ENCODE assay signal across 8 cellular contexts in genomic region chr1:210143465-210144062, GRCh38.
A peak's percentile ranks its signal among the peaks of the same experiment; 100 is the strongest.
DNase-seq lines count a peak whose midpoint lies in the region; ATAC-seq, FAIRE-seq and TF ChIP-seq lines count a peak whose summit lies in the region.

No MANE protein-coding gene starts in this region.

- H3K9me3 Mint-ChIP-seq in stimulated activated memory B cell treated with anti-CD40 and anti-IgM and Interleukin-4, amounts not matched to agents 10 μg/mL and 1 μg/mL and 100 μg/mL, for 72 hours = peaks cover 2% of the 10 kb centered on the region

- H3K27me3 ChIP-seq in body of pancreas = no peaks in the 10 kb centered on the region

- H3K27ac Mint-ChIP-seq in stimulated activated memory B cell treated with anti-CD40 and anti-IgM and Interleukin-4, amounts not matched to agents 10 μg/mL and 1 μg/mL and 100 μg/mL, for 72 hours = no peak overlapping the region

- peak; percentile 98 for FAIRE-seq in G401.6 (lab: Jason Lieb, UNC)

- WGBS in body of pancreas, 2 donors = 18 to 21% methylated on average over 4 of the region's 4 CpGs

- H3K27me3 Mint-ChIP-seq in stimulated activated memory B cell treated with anti-CD40 and anti-IgM and Interleukin-4, amounts not matched to agents 10 μg/mL and 1 μg/mL and 100 μg/mL, for 72 hours = peaks cover 22% of the 10 kb centered on the region

- H3K4me3 ChIP-seq in body of pancreas = no peak overlapping the region

- no peaks in the 10 kb centered on the region for H3K4me1 ChIP-seq in body of pancreas

- H3K9me3 ChIP-seq in body of pancreas = no peaks in the 10 kb centered on the region

- in situ Hi-C loops in SK-MEL-5 (cut with HindIII; ENCODE audit: low pct_unique_long_range_greater_than_20kb, low sequenced_read_pairs) = no loop called here

- DNase-seq in Kasumi-1 (lab: John Stamatoyannopoulos, UW) (peak; percentile 37 to 44), SK-MEL-5 (ENCODE audit: low read depth, low spot score) (peak; percentile 77), body of pancreas (peak; percentile 73 to 89 (median 80)), inferior parietal cortex (ENCODE audit: extremely low spot score) (peak; percentile 88)
- peak; percentile 15 to 36 (median 22) for DNase-seq in stimulated activated CD4-positive, alpha-beta T cell treated with anti-CD3 and anti-CD28 coated beads, Interleukin-1b, Interleukin-23, amount 100 ng/mL, for 24 hours (ENCODE audit: low read depth in 4 of 4, low spot score in 1 of 4)

- no peaks in the 10 kb centered on the region for H3K4me1 Mint-ChIP-seq in stimulated activated memory B cell treated with anti-CD40 and anti-IgM and Interleukin-4, amounts not matched to agents 10 μg/mL and 1 μg/mL and 100 μg/mL, for 72 hours

- H3K36me3 ChIP-seq in body of pancreas (replicated peaks in 1 of 2; ENCODE audit: insufficient read depth in 1 of 2, low read depth in 2 of 2) = no peaks in the 10 kb centered on the region

- no peaks in the 10 kb centered on the region for H3K36me3 Mint-ChIP-seq in stimulated activated memory B cell treated with anti-CD40 and anti-IgM and Interleukin-4, amounts not matched to agents 10 μg/mL and 1 μg/mL and 100 μg/mL, for 72 hours

- intact Hi-C loops in body of pancreas (cut with DNase I) = loop anchor here (10.0 kb wide), 1 partner anchor 261 kb away; no protein-coding TSS in a partner anchor

- no peak overlapping the region for H3K4me3 Mint-ChIP-seq in stimulated activated memory B cell treated with anti-CD40 and anti-IgM and Interleukin-4, amounts not matched to agents 10 μg/mL and 1 μg/mL and 100 μg/mL, for 72 hours

- ATAC-seq in body of pancreas = no peak
- no peak for ATAC-seq in stimulated activated memory B cell treated with anti-CD40 and anti-IgM and Interleukin-4, amounts not matched to agents 10 μg/mL and 1 μg/mL and 100 μg/mL, for 72 hours
- ATAC-seq in GM21825 (IDR thresholded peaks at IDR 0.05; ENCODE audit: unreplicated experiment) = no peak

- TF ChIP-seq CTCF in body of pancreas (IDR thresholded peaks at IDR 0.05) = peak; percentile 16 to 73 (median 63)

- no peak overlapping the region for H3K27ac ChIP-seq in body of pancreas

- no peak for TF ChIP-seq POLR2A in body of pancreas (IDR thresholded peaks at IDR 0.05)

Comparison
In these comparisons a context has a peak if more than half of its experiments do, and no peak if none do; other contexts are left out.
1. DNase-seq: peak in every context shown above with its lines; median percentile 88 in inferior parietal cortex; 80 in body of pancreas; 77 in SK-MEL-5; 40 in Kasumi-1; 22 in stimulated activated CD4-positive, alpha-beta T cell treated with anti-CD3 and anti-CD28 coated beads, Interleukin-1b, Interleukin-23, amount 100 ng/mL, for 24 hours.